Comparison of ENCODE assay signal across 10 cellular contexts in genomic region chr6:132391391-132392291, GRCh38. TPM values are rescaled to one million over a fixed set of nuclear protein-coding genes. Genes with fewer than 3 reads are reported as not detected.
DNase-seq lines count a peak whose midpoint lies in the region; ATAC-seq and TF ChIP-seq lines count a peak whose summit lies in the region.
"Had no signal": no experiment of that assay in that cellular context is flagged by ENCODE, and none has a peak within 500 bp of the region (broad histone marks: within the 10 kb centered on the region; RNA-seq: fewer than 3 reads in every experiment).

No MANE protein-coding gene starts in this region.

- CTCF ChIA-PET in activated CD4-positive, alpha-beta T cell treated with anti-CD3 and anti-CD28 coated beads for 36 hours (lab: Charles Lee) = interaction anchor here (0.7 kb wide), 1 partner anchor 92 kb away, joined by 3 read pairs; no protein-coding TSS in a partner anchor
- CTCF ChIA-PET in HEK293T (lab: Yijun Ruan, JAX) = no interaction called here

- in situ Hi-C loops in Caki2 (cut with HindIII; ENCODE audit: low pct_unique_long_range_greater_than_20kb, low sequenced_read_pairs) = no loop called here

- H3K4me3 ChIP-seq in SK-N-MC = peak overlapping the region; percentile 57
- H3K4me3 ChIP-seq: gastrocnemius medialis had no signal

- DNase-seq in Caki2 (ENCODE audit: low read depth) (peak; percentile 9), SK-N-MC (ENCODE audit: low read depth, low spot score) (peak; percentile 59), foreskin keratinocyte (peak; percentile 83 to 96), non-pigmented ciliary epithelial cell (ENCODE audit: low read depth) (peak; percentile 74), NCI-H2081 treated with DMSO at 0.1 percent for 48 hours (lab: John Stamatoyannopoulos, UW) (no peak), NCI-H2196 (lab: John Stamatoyannopoulos, UW; ENCODE audit: unreplicated experiment) (no peak), HEK293T (ENCODE audit: extremely low spot score) (no peak)
- no peak for DNase-seq in activated CD4-positive, alpha-beta T cell treated with anti-CD3 and anti-CD28 coated beads for 36 hours
- DNase-seq: gastrocnemius medialis had no signal

- intact Hi-C loops in activated CD4-positive, alpha-beta T cell treated with anti-CD3 and anti-CD28 coated beads for 36 hours (cut with DNase I, micrococcal nuclease) = loop anchor here in 1 of 2 experiments (5.0 kb wide), 1 partner anchor 89 kb away; no protein-coding TSS in a partner anchor

- peak overlapping the region; percentile 12 for H3K9ac ChIP-seq in SK-N-MC (ENCODE audit: insufficient read length)

- no peaks in the 10 kb centered on the region for H3K4me1 Mint-ChIP-seq in activated CD4-positive, alpha-beta T cell treated with anti-CD3 and anti-CD28 coated beads for 36 hours
- H3K4me1 Mint-ChIP-seq: activated T-helper 17 cell treated with anti-CD3 and anti-CD28 coated beads, Interleukin-2, amount 50 U/mL, for 72 hours had no signal

- H3K27ac ChIP-seq in SK-N-MC (peak overlapping the region; percentile 69), foreskin keratinocyte (peak overlapping the region; percentile 34)
- H3K27ac ChIP-seq: gastrocnemius medialis had no signal

- H3K4me3 Mint-ChIP-seq in activated CD4-positive, alpha-beta T cell treated with anti-CD3 and anti-CD28 coated beads for 36 hours = no peak overlapping the region
- H3K4me3 Mint-ChIP-seq: activated T-helper 17 cell treated with anti-CD3 and anti-CD28 coated beads, Interleukin-2, amount 50 U/mL, for 72 hours had no signal

- H3K9me3 ChIP-seq in SK-N-MC (ENCODE audit: low read depth, low read length) = no peaks in the 10 kb centered on the region
- H3K9me3 ChIP-seq: gastrocnemius medialis had no signal

- ATAC-seq in foreskin keratinocyte = peak; percentile 94
- no peak for ATAC-seq in activated CD4-positive, alpha-beta T cell treated with anti-CD3 and anti-CD28 coated beads for 36 hours
- ATAC-seq: activated T-helper 17 cell treated with anti-CD3 and anti-CD28 coated beads, Interleukin-2, amount 50 U/mL, for 72 hours had no signal

- H3K27me3 ChIP-seq in foreskin keratinocyte = no peaks in the 10 kb centered on the region
- H3K27me3 ChIP-seq: gastrocnemius medialis had no signal

- no peaks in the 10 kb centered on the region for H3K36me3 Mint-ChIP-seq in activated CD4-positive, alpha-beta T cell treated with anti-CD3 and anti-CD28 coated beads for 36 hours (ENCODE audit: low read depth)

- H3K36me3 ChIP-seq in SK-N-MC (ENCODE audit: insufficient read depth, low read length) = no peaks in the 10 kb centered on the region
- H3K36me3 ChIP-seq: gastrocnemius medialis had no signal

- H3K27me3 Mint-ChIP-seq in activated CD4-positive, alpha-beta T cell treated with anti-CD3 and anti-CD28 coated beads for 36 hours = peaks cover 30% of the 10 kb centered on the region

- POLR2A ChIA-PET in activated CD4-positive, alpha-beta T cell treated with anti-CD3 and anti-CD28 coated beads for 36 hours (lab: Charles Lee) = no interaction called here
- POLR2A ChIA-PET in HEK293T (lab: Yijun Ruan, JAX) = interaction anchor here (1.0 kb wide), 1 partner anchor 9 kb away, joined by 4 read pairs; no protein-coding TSS in a partner anchor

- peaks cover 7% of the 10 kb centered on the region for H3K4me1 ChIP-seq in foreskin keratinocyte
- H3K4me1 ChIP-seq: gastrocnemius medialis had no signal

- peaks cover 12% of the 10 kb centered on the region for H3K9me3 Mint-ChIP-seq in activated CD4-positive, alpha-beta T cell treated with anti-CD3 and anti-CD28 coated beads for 36 hours (ENCODE audit: low read depth)

- TF ChIP-seq CTCF in foreskin keratinocyte (conservative IDR thresholded peaks at IDR 0.05) = no peak

- no peak overlapping the region for H3K27ac Mint-ChIP-seq in activated CD4-positive, alpha-beta T cell treated with anti-CD3 and anti-CD28 coated beads for 36 hours
- H3K27ac Mint-ChIP-seq: activated T-helper 17 cell treated with anti-CD3 and anti-CD28 coated beads, Interleukin-2, amount 50 U/mL, for 72 hours had no signal

TF ChIP-seq in HEK293T, 16 proteins besides CTCF, POLR2A, EP300 and RAD21:
- TF ChIP-seq ARNT (IDR thresholded peaks at IDR 0.05) (no peak), FOXM1 (IDR thresholded peaks at IDR 0.05; ENCODE audit: borderline replicate concordance) (no peak), ZNF384 (IDR thresholded peaks at IDR 0.05) (no peak), SP1 (IDR thresholded peaks at IDR 0.05) (no peak), CTBP1 (IDR thresholded peaks at IDR 0.05; ENCODE audit: borderline replicate concordance) (no peak), L3MBTL2 (conservative IDR thresholded peaks at IDR 0.05) (no peak)

RNA-seq across cellular contexts. Expression of gene MOXD1, which starts 9.6 kb away (rescaled TPM):
- 23.9 and 33.6 TPM in 2 replicates for total RNA-seq in Caki2 (2014; rRNA removed; shearing (Covaris generic); ENCODE audit: low replicate concordance)
- total RNA-seq in foreskin keratinocyte = 1.6 and 4.0 TPM in 2 replicates
- polyA plus RNA-seq in foreskin keratinocyte = 1.4 and 2.5 TPM in 2 replicates
- not detected for total RNA-seq in activated CD4-positive, alpha-beta T cell treated with anti-CD3 and anti-CD28 coated beads for 36 hours
- total RNA-seq: activated T-helper 17 cell treated with anti-CD3 and anti-CD28 coated beads, Interleukin-2, amount 50 U/mL, for 72 hours had no signal

Comparison
In these comparisons a context has a peak if more than half of its experiments do, and no peak if none do; other contexts are left out.
1. DNase-seq: peak in Caki2 (single experiment), SK-N-MC (single experiment), foreskin keratinocyte (2 of 2) and non-pigmented ciliary epithelial cell (single experiment); none in activated CD4-positive, alpha-beta T cell treated with anti-CD3 and anti-CD28 coated beads for 36 hours (single experiment), NCI-H2081 treated with DMSO at 0.1 percent for 48 hours (single experiment), NCI-H2196 (single experiment) and HEK293T (single experiment).